Comparison of ENCODE assay signal across 30 cellular contexts in the genomic region with DNA sequence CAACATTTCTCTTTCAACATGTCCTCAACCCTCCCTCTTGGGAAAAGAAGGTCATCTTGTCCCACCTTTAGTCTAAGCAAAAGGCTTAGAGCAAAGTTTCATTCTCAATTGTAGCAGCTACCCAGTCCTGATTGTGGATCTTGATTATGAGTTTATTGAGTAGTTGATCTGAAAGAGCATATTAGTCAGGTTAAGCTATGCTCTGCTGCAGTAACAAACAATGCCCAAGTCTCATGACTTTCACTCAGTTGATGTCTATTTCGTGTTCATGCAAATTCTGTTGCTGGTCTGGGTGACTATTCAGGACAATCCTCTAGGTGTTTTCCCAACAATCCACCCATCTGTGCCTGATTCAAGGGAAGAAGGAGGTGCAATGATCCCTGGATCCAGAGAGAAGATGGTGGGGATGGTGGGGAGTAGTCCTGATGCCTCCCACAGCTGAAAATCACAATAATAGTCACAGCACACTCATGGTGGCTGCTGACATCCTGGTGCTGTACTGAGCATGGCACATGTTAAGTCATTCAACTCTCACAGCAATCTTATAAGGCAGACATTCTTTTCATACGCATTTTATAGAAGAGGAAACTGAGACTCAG. TPM values are rescaled to one million over a fixed set of nuclear protein-coding genes. Genes with fewer than 3 reads are reported as not detected.
"Had no signal": no experiment of that assay in that cellular context is flagged by ENCODE, and none has a peak within 500 bp of the region (broad histone marks: within the 10 kb centered on the region; RNA-seq: fewer than 3 reads in every experiment).

No MANE protein-coding gene starts in this region.

- H3K4me3 ChIP-seq: pancreas, psoas muscle, skin epidermis, smooth muscle cell, spleen, suprapubic skin, testis, tibial artery, transverse colon, upper lobe of left lung, vagina had no signal

- H3K9me3 ChIP-seq: neutrophil, pancreas, testis, transverse colon, upper lobe of left lung, vagina had no signal

- DNase-seq: naive B cell; naive thymus-derived CD8-positive, alpha-beta T cell; nephron progenitor cell; nucleus accumbens; pancreas; psoas muscle; right cardiac atrium; spleen; stimulated activated CD4-positive, alpha-beta T cell treated with anti-CD3 and anti-CD28 coated beads, Interleukin-12 subunit alpha, Interleukin-12 subunit beta, amount 100 ng/mL, for 4 hours; stimulated activated CD4-positive, alpha-beta T cell treated with anti-CD3 and anti-CD28 coated beads, Interleukin-1b, Interleukin-23, amount 100 ng/mL, for 48 hours; stimulated activated CD4-positive, alpha-beta T cell treated with anti-CD3 and anti-CD28 coated beads, Interleukin-4, amount 100 ng/mL, for 1 hour; stimulated activated CD4-positive, alpha-beta T cell treated with anti-CD3 and anti-CD28 coated beads, Interleukin-4, amount 100 ng/mL, for 4 hours; stimulated activated CD8-positive, alpha-beta memory T cell treated with anti-CD3 and anti-CD28 coated beads, Interleukin-4, amount 100 ng/mL, for 48 hours; stimulated activated naive CD4-positive, alpha-beta T cell; stimulated activated naive CD8-positive, alpha-beta T cell treated with anti-CD3 and anti-CD28 coated beads, Interleukin-15, amount 100 ng/mL, for 72 hours; stimulated activated naive CD8-positive, alpha-beta T cell treated with anti-CD3 and anti-CD28 coated beads, Interleukin-15, Interleukin-2, amounts not matched to agents 100 U/mL and 50 U/mL, for 24 hours; substantia nigra; testis; tibial artery; transverse colon; upper lobe of left lung had no signal

- H3K27me3 ChIP-seq: neutrophil, pancreas, testis, transverse colon, upper lobe of left lung, vagina had no signal

- FAIRE-seq: pancreas, urothelium cell line had no signal

- ATAC-seq: naive thymus-derived CD8-positive, alpha-beta T cell; natural killer cell treated with Interleukin-12 subunit alpha and Interleukin-12 subunit beta and Interleukin-15 and Interleukin-18, amount 100 ng/mL, for 72 hours; pancreas; psoas muscle; right cardiac atrium; sciatic nerve; stimulated activated memory B cell treated with anti-CD40 and anti-IgM and Interleukin-4, amounts not matched to agents 10 μg/mL and 1 μg/mL and 100 μg/mL, for 72 hours; stimulated activated naive CD8-positive, alpha-beta T cell treated with anti-CD3 and anti-CD28 coated beads, Interleukin-15, amount 100 ng/mL, for 72 hours; stimulated activated naive CD8-positive, alpha-beta T cell treated with anti-CD3 and anti-CD28 coated beads, Interleukin-15, Interleukin-2, amounts not matched to agents 100 U/mL and 50 U/mL, for 24 hours had no signal

- H3K4me2 ChIP-seq: smooth muscle cell had no signal

- H3K36me3 ChIP-seq: neutrophil, pancreas, spleen, suprapubic skin, tibial artery, transverse colon, upper lobe of left lung, vagina had no signal

- H3K27ac ChIP-seq: neutrophil, pancreas, psoas muscle, skin epidermis, spleen, suprapubic skin, testis, tibial artery, transverse colon, upper lobe of left lung, vagina had no signal

- H3K4me1 ChIP-seq: pancreas, psoas muscle, spleen, suprapubic skin, testis, transverse colon, upper lobe of left lung, vagina had no signal

RNA-seq across cellular contexts. Expression of gene NPTX2, which starts 54.7 kb away (rescaled TPM):
- total RNA-seq: naive thymus-derived CD8-positive, alpha-beta T cell had no signal
- polyA plus RNA-seq: naive thymus-derived CD8-positive, alpha-beta T cell had no signal
